In the genomic region with DNA sequence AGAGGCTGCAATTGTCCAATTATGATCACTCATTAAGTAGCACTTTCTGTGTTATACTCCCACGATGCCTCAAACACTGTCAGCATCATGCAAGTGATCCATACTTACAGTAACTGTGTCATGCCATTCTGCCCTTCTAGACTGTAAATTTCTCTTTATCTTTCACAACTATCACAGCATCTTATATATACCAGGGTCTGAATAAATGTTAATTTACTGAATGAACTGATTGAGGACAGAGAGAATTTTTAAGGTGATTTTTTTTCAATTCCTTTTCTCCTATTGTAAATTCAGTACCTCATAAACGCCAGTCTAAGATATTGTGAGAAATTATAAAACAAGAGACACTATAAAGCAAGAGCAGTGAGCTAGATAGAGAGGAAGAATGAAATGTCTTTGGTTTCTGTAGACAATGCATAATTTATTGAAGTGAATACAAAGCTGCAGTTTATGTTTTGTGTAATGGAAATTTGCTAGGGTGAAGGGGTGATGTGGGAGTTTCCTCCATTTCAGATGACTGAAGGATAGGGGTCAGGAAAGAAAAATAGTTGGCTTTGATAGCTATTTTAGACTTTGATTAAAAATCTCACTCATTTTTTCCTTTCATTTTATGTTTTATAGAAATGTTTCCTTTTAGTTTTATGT, we compare ENCODE assay signal across 16 cellular contexts. TPM values are rescaled to one million over a fixed set of nuclear protein-coding genes. Genes with fewer than 3 reads are reported as not detected.
DNase-seq lines count a peak whose midpoint lies in the region; ATAC-seq and FAIRE-seq lines count a peak whose summit lies in the region.
"Had no signal": no experiment of that assay in that cellular context is flagged by ENCODE, and none has a peak within 500 bp of the region (broad histone marks: within the 10 kb centered on the region; RNA-seq: fewer than 3 reads in every experiment).

No MANE protein-coding gene starts in this region.

- H3K36me3 Mint-ChIP-seq in activated T-cell treated with anti-CD3 and anti-CD28 coated beads, Interleukin-2, amount 50 U/mL, for 24 hours (ENCODE audit: low read depth): peaks cover 99% of the 10 kb centered on the region
- H3K36me3 Mint-ChIP-seq in activated T-cell treated with anti-CD3 and anti-CD28 coated beads, Interleukin-2, amount 50 U/mL, for 4 hours (ENCODE audit: insufficient read depth): peaks cover 66% of the 10 kb centered on the region
- peaks cover 93% of the 10 kb centered on the region for H3K36me3 Mint-ChIP-seq in activated T-helper 1 cell treated with anti-CD3 and anti-CD28 coated beads, Interleukin-12 subunit alpha, Interleukin-12 subunit beta, Interleukin-2, Interleukin-4 antibody, amounts not matched to agents 30 ng/mL and 10 ng/mL and 1 ng/mL, durations not matched to agents 14 hours and 24 hours and 36 hours (ENCODE audit: low read depth)

- H3K27me3 Mint-ChIP-seq in activated T-cell treated with anti-CD3 and anti-CD28 coated beads, Interleukin-2, amount 50 U/mL, for 24 hours: no peaks in the 10 kb centered on the region
- no peaks in the 10 kb centered on the region for H3K27me3 Mint-ChIP-seq in activated T-cell treated with anti-CD3 and anti-CD28 coated beads, Interleukin-2, amount 50 U/mL, for 4 hours (ENCODE audit: low read depth)
- no peaks in the 10 kb centered on the region for H3K27me3 Mint-ChIP-seq in activated T-helper 1 cell treated with anti-CD3 and anti-CD28 coated beads, Interleukin-12 subunit alpha, Interleukin-12 subunit beta, Interleukin-2, Interleukin-4 antibody, amounts not matched to agents 30 ng/mL and 10 ng/mL and 1 ng/mL, durations not matched to agents 14 hours and 24 hours and 36 hours (ENCODE audit: insufficient read depth)
- H3K27me3 Mint-ChIP-seq: CD4-positive, alpha-beta T cell had no signal

- no peak for ATAC-seq in activated T-cell treated with anti-CD3 and anti-CD28 coated beads, Interleukin-2, amount 50 U/mL, for 4 hours
- no peak for ATAC-seq in GM21390 (IDR thresholded peaks at IDR 0.05; ENCODE audit: unreplicated experiment)
- ATAC-seq: left lung, upper lobe of right lung had no signal

- peak; percentile 34 for FAIRE-seq in frontal cortex (lab: Jason Lieb, UNC)

- intact Hi-C loops in activated T-helper 1 cell treated with anti-CD3 and anti-CD28 coated beads, Interleukin-12 subunit alpha, Interleukin-12 subunit beta, Interleukin-2, Interleukin-4 antibody, amounts not matched to agents 30 ng/mL and 10 ng/mL and 1 ng/mL, durations not matched to agents 14 hours and 24 hours and 36 hours (cut with micrococcal nuclease): loop anchor here (1.0 kb wide), 1 partner anchor 8 kb away; no protein-coding TSS in a partner anchor

- no peak overlapping the region for H3K4me3 Mint-ChIP-seq in activated T-cell treated with anti-CD3 and anti-CD28 coated beads, Interleukin-2, amount 50 U/mL, for 24 hours
- no peak overlapping the region for H3K4me3 Mint-ChIP-seq in activated T-cell treated with anti-CD3 and anti-CD28 coated beads, Interleukin-2, amount 50 U/mL, for 4 hours
- no peak overlapping the region for H3K4me3 Mint-ChIP-seq in activated T-helper 1 cell treated with anti-CD3 and anti-CD28 coated beads, Interleukin-12 subunit alpha, Interleukin-12 subunit beta, Interleukin-2, Interleukin-4 antibody, amounts not matched to agents 30 ng/mL and 10 ng/mL and 1 ng/mL, durations not matched to agents 14 hours and 24 hours and 36 hours
- H3K4me3 Mint-ChIP-seq: CD4-positive, alpha-beta T cell had no signal

- no peaks in the 10 kb centered on the region for H3K9me3 Mint-ChIP-seq in activated T-cell treated with anti-CD3 and anti-CD28 coated beads, Interleukin-2, amount 50 U/mL, for 24 hours
- no peaks in the 10 kb centered on the region for H3K9me3 Mint-ChIP-seq in activated T-cell treated with anti-CD3 and anti-CD28 coated beads, Interleukin-2, amount 50 U/mL, for 4 hours
- no peaks in the 10 kb centered on the region for H3K9me3 Mint-ChIP-seq in activated T-helper 1 cell treated with anti-CD3 and anti-CD28 coated beads, Interleukin-12 subunit alpha, Interleukin-12 subunit beta, Interleukin-2, Interleukin-4 antibody, amounts not matched to agents 30 ng/mL and 10 ng/mL and 1 ng/mL, durations not matched to agents 14 hours and 24 hours and 36 hours
- H3K9me3 Mint-ChIP-seq: CD4-positive, alpha-beta T cell had no signal

- peaks cover 53% of the 10 kb centered on the region for H3K4me1 Mint-ChIP-seq in activated T-cell treated with anti-CD3 and anti-CD28 coated beads, Interleukin-2, amount 50 U/mL, for 24 hours (ENCODE audit: low read depth)
- H3K4me1 Mint-ChIP-seq in activated T-cell treated with anti-CD3 and anti-CD28 coated beads, Interleukin-2, amount 50 U/mL, for 4 hours (ENCODE audit: low read depth): peaks cover 24% of the 10 kb centered on the region
- peaks cover 56% of the 10 kb centered on the region for H3K4me1 Mint-ChIP-seq in activated T-helper 1 cell treated with anti-CD3 and anti-CD28 coated beads, Interleukin-12 subunit alpha, Interleukin-12 subunit beta, Interleukin-2, Interleukin-4 antibody, amounts not matched to agents 30 ng/mL and 10 ng/mL and 1 ng/mL, durations not matched to agents 14 hours and 24 hours and 36 hours (ENCODE audit: low read depth)

- no peak for DNase-seq in activated T-cell treated with anti-CD3 and anti-CD28 coated beads, Interleukin-2, amount 50 U/mL, for 24 hours
- DNase-seq in activated T-cell treated with anti-CD3 and anti-CD28 coated beads, Interleukin-2, amount 50 U/mL, for 4 hours: no peak
- DNase-seq in activated T-helper 1 cell treated with anti-CD3 and anti-CD28 coated beads, Interleukin-12 subunit alpha, Interleukin-12 subunit beta, Interleukin-2, Interleukin-4 antibody, amounts not matched to agents 30 ng/mL and 10 ng/mL and 1 ng/mL, durations not matched to agents 14 hours and 24 hours and 36 hours (ENCODE audit: low spot score): no peak
- DNase-seq in frontal cortex (ENCODE audit: low spot score in 2 of 2): no peak
- peak; percentile 59 for DNase-seq in superior temporal gyrus (ENCODE audit: extremely low spot score)
- DNase-seq in GOT3 (lab: John Stamatoyannopoulos, UW): no peak
- DNase-seq in OCI-M1 (lab: John Stamatoyannopoulos, UW): no peak
- DNase-seq: CD4-positive, alpha-beta T cell; DND-41; left lung; NCI-H345; T-helper 9 cell; upper lobe of right lung had no signal

- peak overlapping the region; percentile 57 for H3K27ac Mint-ChIP-seq in activated T-cell treated with anti-CD3 and anti-CD28 coated beads, Interleukin-2, amount 50 U/mL, for 24 hours
- peak overlapping the region; percentile 70 for H3K27ac Mint-ChIP-seq in activated T-helper 1 cell treated with anti-CD3 and anti-CD28 coated beads, Interleukin-12 subunit alpha, Interleukin-12 subunit beta, Interleukin-2, Interleukin-4 antibody, amounts not matched to agents 30 ng/mL and 10 ng/mL and 1 ng/mL, durations not matched to agents 14 hours and 24 hours and 36 hours
- H3K27ac Mint-ChIP-seq: CD4-positive, alpha-beta T cell had no signal

RNA-seq across cellular contexts. Expression of a gene that starts 17.3 kb away (rescaled TPM):
- 100 to 1,000 TPM; 100 to 125 (median 109) TPM for total RNA-seq in activated T-cell treated with anti-CD3 and anti-CD28 coated beads, Interleukin-2, amount 50 U/mL, for 4 hours
- total RNA-seq in activated T-helper 1 cell treated with anti-CD3 and anti-CD28 coated beads, Interleukin-12 subunit alpha, Interleukin-12 subunit beta, Interleukin-2, Interleukin-4 antibody, amounts not matched to agents 30 ng/mL and 10 ng/mL and 1 ng/mL, durations not matched to agents 14 hours and 24 hours and 36 hours: 141 TPM in 2 replicates
- total RNA-seq in frontal cortex: 49.7 TPM
- total RNA-seq: A673 had no signal

RNA-seq across cellular contexts. Expression of a gene that starts 56.3 kb away (rescaled TPM):
- total RNA-seq in activated T-cell treated with anti-CD3 and anti-CD28 coated beads, Interleukin-2, amount 50 U/mL, for 4 hours: not detected
- total RNA-seq in activated T-helper 1 cell treated with anti-CD3 and anti-CD28 coated beads, Interleukin-12 subunit alpha, Interleukin-12 subunit beta, Interleukin-2, Interleukin-4 antibody, amounts not matched to agents 30 ng/mL and 10 ng/mL and 1 ng/mL, durations not matched to agents 14 hours and 24 hours and 36 hours: not detected in 2 replicates
- 0.41 TPM for total RNA-seq in frontal cortex
- total RNA-seq: A673; CD4-positive, alpha-beta T cell; fibroblast of villous mesenchyme; upper lobe of right lung had no signal
